Comparison of ENCODE assay signal across 1 cellular context in genomic region chr10:93498196-93498595, GRCh38.
TF ChIP-seq lines count a peak whose summit lies in the region.

No MANE protein-coding gene starts in this region.

TF ChIP-seq in K562, 482 proteins besides CTCF, POLR2A, EP300 and RAD21:
- peak; percentile 24; the same call in 1 of the 2 replicates for TF ChIP-seq TCF3 (CRISPR knock-in tag; IDR thresholded peaks at IDR 0.05)
- 0 out of 2 replicates have a peak, but pooled peaks have one; percentile 40 for TF ChIP-seq ARID1B (IDR thresholded peaks at IDR 0.05)
- 0 out of 2 replicates have a peak, but pooled peaks have one; percentile 42 for TF ChIP-seq CBFA2T2 (conservative IDR thresholded peaks at IDR 0.05)
- peak; percentile 47 for TF ChIP-seq TEAD4 (IDR thresholded peaks at IDR 0.05; ENCODE audit: low read length)
- TF ChIP-seq TEAD4 (CRISPR knock-in tag; IDR thresholded peaks at IDR 0.05; ENCODE audit: borderline replicate concordance) = no peak
- 0 out of 4 replicates have a peak, but pooled peaks of 1 of the 2 experiments have one; percentile 9 for TF ChIP-seq KDM1A (IDR thresholded peaks at IDR 0.05)
- no peak for TF ChIP-seq MYBL2 (IDR thresholded peaks at IDR 0.05; ENCODE audit: low read depth)
- TF ChIP-seq MYBL2 (CRISPR knock-in tag; IDR thresholded peaks at IDR 0.05; ENCODE audit: borderline replicate concordance) = no peak
- 0 out of 4 replicates have a peak, but pooled peaks of 1 of the 2 experiments have one; percentile 8 for TF ChIP-seq RCOR1 (IDR thresholded peaks at IDR 0.05; ENCODE audit: borderline replicate concordance in 1 of 2, low read depth in 2 of 2, low read length in 2 of 2)
- TF ChIP-seq CBFB (CRISPR knock-in tag; IDR thresholded peaks at IDR 0.05) = no peak
- no peak for TF ChIP-seq SIRT6 (IDR thresholded peaks at IDR 0.05; ENCODE audit: low read depth, low read length)
- no peak for TF ChIP-seq RFX1 (IDR thresholded peaks at IDR 0.05)
- peak; percentile 74 for TF ChIP-seq CBFA2T3 (IDR thresholded peaks at IDR 0.05)
- TF ChIP-seq KDM4B (IDR thresholded peaks at IDR 0.05; ENCODE audit: borderline replicate concordance in 2 of 2, low read depth in 1 of 2) = no peak
TF ChIP-seq in K562: peak in this region for 7.
